ENCODE assay signal across 31 cellular contexts in genomic region chr4:60737858-60738257, GRCh38.
A peak's percentile ranks its signal among the peaks of the same experiment; 100 is the strongest.
DNase-seq lines count a peak whose midpoint lies in the region; ATAC-seq and TF ChIP-seq lines count a peak whose summit lies in the region.
"Had no signal": no experiment of that assay in that cellular context is flagged by ENCODE, and none has a peak within 500 bp of the region (broad histone marks: within the 10 kb centered on the region; RNA-seq: fewer than 3 reads in every experiment).

No MANE protein-coding gene starts in this region.

- DNase-seq in GM03348 (ENCODE audit: low spot score) (peak; percentile 52), RWPE2 (ENCODE audit: low spot score) (no peak), fibroblast of pulmonary artery (ENCODE audit: low read depth) (peak; percentile 65), endothelial cell (ENCODE audit: low spot score) (no peak), PC-9 (no peak)
- no peak for DNase-seq in stimulated activated CD4-positive, alpha-beta T cell treated with anti-CD3 and anti-CD28 coated beads, Interleukin-4, amount 100 ng/mL, for 4 hours
- DNase-seq: activated CD4-positive, alpha-beta T cell treated with anti-CD3 and anti-CD28 coated beads, Interleukin-2, amount 50 U/mL, for 48 hours; activated CD8-positive, alpha-beta memory T cell treated with anti-CD3 and anti-CD28 coated beads, Interleukin-2, amount 50 U/mL, for 4 hours; activated naive CD4-positive, alpha-beta T cell treated with anti-CD3 and anti-CD28 coated beads, Interleukin-2, amount 50 U/mL, for 16 hours; anterior cingulate cortex; cortex of kidney; DMS153; GM23248; left lung; NCI-H1092; NCI-H187; NCI-H2171 treated with DMSO at 0.1 percent for 48 hours; NCI-H524 treated with DMSO at 0.1 percent for 48 hours; NK-92 treated with Interleukin-12 subunit alpha and Interleukin-12 subunit beta, amount 100 ng/mL, for 24 hours; Peyer's patch; right lobe of liver; stimulated activated CD4-positive, alpha-beta T cell treated with anti-CD3 and anti-CD28 coated beads, Interleukin-12 subunit alpha, Interleukin-12 subunit beta, amount 100 ng/mL, for 4 hours; stimulated activated CD4-positive, alpha-beta T cell treated with anti-CD3 and anti-CD28 coated beads, Interleukin-4, amount 100 ng/mL, for 24 hours; stimulated activated naive B cell treated with anti-CD40 and anti-IgM and Interleukin-4, amounts not matched to agents 10 μg/mL and 1 μg/mL and 100 μg/mL, for 72 hours had no signal

- ATAC-seq in RWPE2 (ENCODE audit: low read depth) (peak; percentile 75), HG02759 (IDR thresholded peaks at IDR 0.05; ENCODE audit: unreplicated experiment) (no peak)
- ATAC-seq: left lung; right lobe of liver; stimulated activated naive B cell treated with anti-CD40 and anti-IgM and Interleukin-4, amounts not matched to agents 10 μg/mL and 1 μg/mL and 100 μg/mL, for 72 hours had no signal

- H3K4me3 Mint-ChIP-seq in endothelial cell (ENCODE audit: unreplicated experiment): no peak overlapping the region
- H3K4me3 Mint-ChIP-seq: activated T-helper 1 cell treated with anti-CD3 and anti-CD28 coated beads, Interleukin-12 subunit alpha, Interleukin-12 subunit beta, Interleukin-2, Interleukin-4 antibody, amounts not matched to agents 30 ng/mL and 10 ng/mL and 1 ng/mL, durations not matched to agents 14 hours and 24 hours and 36 hours; stimulated activated naive B cell treated with anti-CD40 and anti-IgM and Interleukin-4, amounts not matched to agents 10 μg/mL and 1 μg/mL and 100 μg/mL, for 72 hours had no signal

- H3K9me2 ChIP-seq in PC-9 (ENCODE audit: insufficient read depth): no peaks in the 10 kb centered on the region

- POLR2A ChIA-PET in PC-9 (lab: Charles Lee; ENCODE audit: unreplicated experiment): no interaction called here

- H4K20me1 ChIP-seq in PC-9 (ENCODE audit: insufficient read depth): no peaks in the 10 kb centered on the region

- H3K9me3 ChIP-seq in RWPE2 (ENCODE audit: severe bottlenecking) (no peaks in the 10 kb centered on the region), PC-9 (ENCODE audit: insufficient read depth, low read depth) (no peaks in the 10 kb centered on the region)
- H3K9me3 ChIP-seq: esophagus muscularis mucosa, Peyer's patch, right lobe of liver, SJSA1, suprapubic skin had no signal

- H3K27me3 ChIP-seq in ACC112 (ENCODE audit: insufficient read depth, low read length) (no peaks in the 10 kb centered on the region), RWPE2 (ENCODE audit: insufficient read depth, poor library complexity, severe bottlenecking) (no peaks in the 10 kb centered on the region), PC-9 (ENCODE audit: insufficient read depth, low read depth) (no peaks in the 10 kb centered on the region)
- H3K27me3 ChIP-seq: esophagus muscularis mucosa, left lung, Peyer's patch, right lobe of liver, SJSA1, suprapubic skin had no signal

- H3K27ac ChIP-seq in ACC112 (ENCODE audit: low read depth, low read length): peak overlapping the region; percentile 40
- H3K27ac ChIP-seq in RWPE2 (ENCODE audit: poor library complexity, severe bottlenecking): no peak overlapping the region
- no peak overlapping the region for H3K27ac ChIP-seq in PC-9
- H3K27ac ChIP-seq: esophagus muscularis mucosa, GM23248, HL-60, left lung, Peyer's patch, right lobe of liver, SJSA1, suprapubic skin had no signal

- H3K36me3 ChIP-seq in ACC112 (ENCODE audit: insufficient read depth, low read length): no peaks in the 10 kb centered on the region
- no peaks in the 10 kb centered on the region for H3K36me3 ChIP-seq in RWPE2 (ENCODE audit: low read depth)
- H3K36me3 ChIP-seq in PC-9 (ENCODE audit: low read depth): no peaks in the 10 kb centered on the region
- H3K36me3 ChIP-seq: esophagus muscularis mucosa, left lung, Peyer's patch, right lobe of liver, SJSA1, suprapubic skin had no signal

- BruUV-seq in PC-9 (replicated peaks; lab: Mats Ljungman, UMichigan): no TSS peak

- H3K79me2 ChIP-seq in ACC112 (ENCODE audit: control insufficient read depth, insufficient read depth, low read length, unreplicated experiment) (no peaks in the 10 kb centered on the region), PC-9 (ENCODE audit: low read depth) (no peaks in the 10 kb centered on the region)

- H2AFZ ChIP-seq in ACC112 (ENCODE audit: low read length, unreplicated experiment) (no peak overlapping the region), PC-9 (no peak overlapping the region)
- H2AFZ ChIP-seq: GM23248 had no signal

- intact Hi-C loops in PC-9 (cut with micrococcal nuclease; ENCODE audit: unreplicated experiment): no loop called here

- no peak overlapping the region for H3K4me2 ChIP-seq in PC-9

- no peaks in the 10 kb centered on the region for H3K4me1 Mint-ChIP-seq in endothelial cell (ENCODE audit: unreplicated experiment)
- H3K4me1 Mint-ChIP-seq: stimulated activated naive B cell treated with anti-CD40 and anti-IgM and Interleukin-4, amounts not matched to agents 10 μg/mL and 1 μg/mL and 100 μg/mL, for 72 hours had no signal

- H3K4me1 ChIP-seq in ACC112 (ENCODE audit: control insufficient read depth, insufficient read depth, low read length, unreplicated experiment): peaks cover 6% of the 10 kb centered on the region
- H3K4me1 ChIP-seq in RWPE2 (ENCODE audit: insufficient read depth, poor library complexity, severe bottlenecking): peaks cover 11% of the 10 kb centered on the region
- no peaks in the 10 kb centered on the region for H3K4me1 ChIP-seq in PC-9 (replicated peaks; ENCODE audit: insufficient read depth)
- H3K4me1 ChIP-seq: esophagus muscularis mucosa, left lung, Peyer's patch, right lobe of liver, SJSA1, suprapubic skin had no signal

- H3K27me3 Mint-ChIP-seq in endothelial cell (ENCODE audit: unreplicated experiment): peaks cover 4% of the 10 kb centered on the region
- H3K27me3 Mint-ChIP-seq: stimulated activated naive B cell treated with anti-CD40 and anti-IgM and Interleukin-4, amounts not matched to agents 10 μg/mL and 1 μg/mL and 100 μg/mL, for 72 hours had no signal

- CTCF ChIA-PET in PC-9 (lab: Charles Lee): no interaction called here

- TF ChIP-seq CTCF in RWPE2 (IDR thresholded peaks at IDR 0.05; ENCODE audit: poor library complexity, severe bottlenecking) (no peak), fibroblast of pulmonary artery (IDR thresholded peaks at IDR 0.05; ENCODE audit: low read length, missing control alignments) (no peak), endothelial cell (IDR thresholded peaks at IDR 0.05; ENCODE audit: unreplicated experiment) (no peak), PC-9 (conservative IDR thresholded peaks at IDR 0.05) (no peak)

- no peaks in the 10 kb centered on the region for H3F3A ChIP-seq in PC-9 (ENCODE audit: insufficient read depth, low read depth)

- no peaks in the 10 kb centered on the region for H3K9me3 Mint-ChIP-seq in endothelial cell (ENCODE audit: unreplicated experiment)

- no peak overlapping the region for H3K27ac Mint-ChIP-seq in endothelial cell (ENCODE audit: unreplicated experiment)
- H3K27ac Mint-ChIP-seq: activated T-helper 1 cell treated with anti-CD3 and anti-CD28 coated beads, Interleukin-12 subunit alpha, Interleukin-12 subunit beta, Interleukin-2, Interleukin-4 antibody, amounts not matched to agents 30 ng/mL and 10 ng/mL and 1 ng/mL, durations not matched to agents 14 hours and 24 hours and 36 hours; stimulated activated naive B cell treated with anti-CD40 and anti-IgM and Interleukin-4, amounts not matched to agents 10 μg/mL and 1 μg/mL and 100 μg/mL, for 72 hours had no signal

- H3K36me3 Mint-ChIP-seq in endothelial cell (ENCODE audit: low read depth, unreplicated experiment): no peaks in the 10 kb centered on the region
- H3K36me3 Mint-ChIP-seq: stimulated activated naive B cell treated with anti-CD40 and anti-IgM and Interleukin-4, amounts not matched to agents 10 μg/mL and 1 μg/mL and 100 μg/mL, for 72 hours had no signal

- peak overlapping the region; percentile 51; the same call in 1 of the 2 replicates for H3K4me3 ChIP-seq in ACC112 (ENCODE audit: low read depth, low read length)
- no peak overlapping the region for H3K4me3 ChIP-seq in RWPE2 (ENCODE audit: severe bottlenecking)
- H3K4me3 ChIP-seq in fibroblast of pulmonary artery (replicated peaks; ENCODE audit: low read depth, low read length): no peak overlapping the region
- no peak overlapping the region for H3K4me3 ChIP-seq in PC-9
- H3K4me3 ChIP-seq: esophagus muscularis mucosa, GM23248, left lung, Peyer's patch, right lobe of liver, SJSA1, suprapubic skin had no signal

Comparison
In these comparisons a context has a peak if more than half of its experiments do, and no peak if none do; other contexts are left out.
1. DNase-seq: peak in GM03348 (single experiment) and fibroblast of pulmonary artery (single experiment); none in RWPE2 (single experiment), endothelial cell (single experiment), PC-9 (0 of 2) and stimulated activated CD4-positive, alpha-beta T cell treated with anti-CD3 and anti-CD28 coated beads, Interleukin-4, amount 100 ng/mL, for 4 hours (0 of 2).